1 cellular context compared by ENCODE assay signal in the genomic region with DNA sequence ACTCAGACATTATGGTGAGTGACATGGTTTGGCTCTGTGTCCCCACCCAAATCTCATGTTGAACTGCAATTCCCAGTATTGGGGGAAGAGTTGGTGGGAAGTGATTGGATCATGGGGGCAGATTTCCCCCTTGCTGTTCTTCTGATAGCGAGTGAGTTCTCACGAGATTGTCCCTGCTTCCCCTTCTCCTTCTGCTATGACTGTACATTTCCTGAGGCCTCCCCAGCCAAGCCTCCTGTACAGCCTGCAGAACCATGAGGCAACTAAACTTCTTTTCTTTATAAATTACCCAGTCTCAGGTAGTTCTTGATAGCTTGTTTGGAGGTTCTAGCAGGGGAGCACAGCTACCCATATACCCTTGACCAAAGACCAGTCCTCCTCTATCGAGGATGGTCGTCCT.
TF ChIP-seq lines count a peak whose summit lies in the region.

No MANE protein-coding gene starts in this region.

TF ChIP-seq in GM23338, 12 proteins besides CTCF, POLR2A, EP300 and RAD21:
- TF ChIP-seq, protein P1, sequence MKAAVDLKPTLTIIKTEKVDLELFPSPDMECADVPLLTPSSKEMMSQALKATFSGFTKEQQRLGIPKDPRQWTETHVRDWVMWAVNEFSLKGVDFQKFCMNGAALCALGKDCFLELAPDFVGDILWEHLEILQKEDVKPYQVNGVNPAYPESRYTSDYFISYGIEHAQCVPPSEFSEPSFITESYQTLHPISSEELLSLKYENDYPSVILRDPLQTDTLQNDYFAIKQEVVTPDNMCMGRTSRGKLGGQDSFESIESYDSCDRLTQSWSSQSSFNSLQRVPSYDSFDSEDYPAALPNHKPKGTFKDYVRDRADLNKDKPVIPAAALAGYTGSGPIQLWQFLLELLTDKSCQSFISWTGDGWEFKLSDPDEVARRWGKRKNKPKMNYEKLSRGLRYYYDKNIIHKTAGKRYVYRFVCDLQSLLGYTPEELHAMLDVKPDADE (IDR thresholded peaks at IDR 0.05) = no peak
